26 cellular contexts compared by ENCODE assay signal in genomic region chr19:21326169-21326568, GRCh38. TPM values are rescaled to one million over a fixed set of nuclear protein-coding genes. Genes with fewer than 3 reads are reported as not detected.
DNase-seq lines count a peak whose midpoint lies in the region; ATAC-seq and TF ChIP-seq lines count a peak whose summit lies in the region.
"Had no signal": no experiment of that assay in that cellular context is flagged by ENCODE, and none has a peak within 500 bp of the region (broad histone marks: within the 10 kb centered on the region; RNA-seq: fewer than 3 reads in every experiment).

No MANE protein-coding gene starts in this region.

- H3K9me3 ChIP-seq in DND-41 (ENCODE audit: insufficient read depth, low read length, severe bottlenecking): peaks cover 12% of the 10 kb centered on the region
- H3K9me3 ChIP-seq: ascending aorta, thoracic aorta had no signal

- DNase-seq in activated T-cell treated with anti-CD3 and anti-CD28 coated beads, Interleukin-2, amount 50 U/mL, for 4 hours: no peak
- DNase-seq in activated T-cell treated with anti-CD3 and anti-CD28 coated beads, Interleukin-2, amount 50 U/mL, for 1 hour: no peak
- DNase-seq in DND-41: no peak
- DNase-seq in dorsolateral prefrontal cortex: no peak
- DNase-seq in neural crest cell (ENCODE audit: low read depth, low spot score): no peak
- no peak for DNase-seq in anterior cingulate cortex (lab: John Stamatoyannopoulos, UW)
- DNase-seq: activated CD4-positive, alpha-beta T cell treated with anti-CD3 and anti-CD28 coated beads, Interleukin-2, amount 50 U/mL, for 1 hour; activated naive CD4-positive, alpha-beta T cell; BE2C; heart left ventricle; left cardiac atrium; NCI-H1930; NCI-H2227 treated with DMSO at 0.1 percent for 48 hours; right cardiac atrium; stimulated activated CD4-positive, alpha-beta T cell treated with anti-CD3 and anti-CD28 coated beads, Interleukin-4, amount 100 ng/mL, for 1 hour; stimulated activated naive B cell treated with anti-CD40 and anti-IgM and Interleukin-4, amounts not matched to agents 10 μg/mL and 1 μg/mL and 100 μg/mL, for 72 hours had no signal

- H4K20me1 ChIP-seq in DND-41 (ENCODE audit: insufficient read depth, low read length): peaks cover 2% of the 10 kb centered on the region; the same call in 1 of the 2 replicates

- H3K4me1 ChIP-seq in DND-41 (ENCODE audit: insufficient read depth, low read length): peaks cover 36% of the 10 kb centered on the region
- H3K4me1 ChIP-seq: BE2C, HAP-1, parathyroid adenoma, SJSA1 had no signal

- H3K27me3 Mint-ChIP-seq in activated T-cell treated with anti-CD3 and anti-CD28 coated beads, Interleukin-2, amount 50 U/mL, for 4 hours (ENCODE audit: low read depth): no peaks in the 10 kb centered on the region
- H3K27me3 Mint-ChIP-seq in neural crest cell (ENCODE audit: low read depth): no peaks in the 10 kb centered on the region
- H3K27me3 Mint-ChIP-seq: central memory CD8-positive, alpha-beta T cell; stimulated activated naive B cell treated with anti-CD40 and anti-IgM and Interleukin-4, amounts not matched to agents 10 μg/mL and 1 μg/mL and 100 μg/mL, for 72 hours had no signal

- H2AFZ ChIP-seq in DND-41 (ENCODE audit: low read depth, low read length): no peak overlapping the region
- H2AFZ ChIP-seq: parathyroid adenoma had no signal

- H3K4me2 ChIP-seq in DND-41 (ENCODE audit: insufficient read depth, low read length): peak overlapping the region; percentile 32; the same call in 1 of the 2 replicates

- H3K27me3 ChIP-seq in DND-41 (ENCODE audit: insufficient read depth, low read length, poor library complexity) (no peaks in the 10 kb centered on the region), dorsolateral prefrontal cortex (no peaks in the 10 kb centered on the region)
- H3K27me3 ChIP-seq: ascending aorta, BE2C, heart left ventricle, SJSA1 had no signal

- no peak overlapping the region for H3K27ac ChIP-seq in DND-41 (ENCODE audit: low read length)
- peak overlapping the region in 30 of 59 donors; percentile 8 to 99 (median 96) for H3K27ac ChIP-seq in dorsolateral prefrontal cortex
- H3K27ac ChIP-seq: ascending aorta, epithelial cell of prostate, heart left ventricle, parathyroid adenoma, SJSA1, thoracic aorta, VCaP had no signal

- H3K27ac Mint-ChIP-seq in neural crest cell (ENCODE audit: unreplicated experiment): no peak overlapping the region

- H3K4me3 ChIP-seq in DND-41 (ENCODE audit: low read depth in 1 of 2, low read length in 2 of 2): peak overlapping the region in 1 of 2 experiments; percentile 0; a peak in 1 of 4 replicates
- H3K4me3 ChIP-seq in dorsolateral prefrontal cortex: peak overlapping the region in 14 of 59 donors; percentile 1 to 94 (median 18)
- H3K4me3 ChIP-seq: ascending aorta, HAP-1, heart left ventricle, SJSA1, thoracic aorta had no signal

- peaks cover 59% of the 10 kb centered on the region for H3K4me1 Mint-ChIP-seq in activated T-cell treated with anti-CD3 and anti-CD28 coated beads, Interleukin-2, amount 50 U/mL, for 4 hours (ENCODE audit: low read depth)
- peaks cover 58% of the 10 kb centered on the region for H3K4me1 Mint-ChIP-seq in neural crest cell

- H3K9ac ChIP-seq in DND-41 (ENCODE audit: low read depth, low read length): no peak overlapping the region
- H3K9ac ChIP-seq: parathyroid adenoma had no signal

- intact Hi-C loops in dorsolateral prefrontal cortex (cut with DNase I): no loop called here

- no peak for ATAC-seq in activated T-cell treated with anti-CD3 and anti-CD28 coated beads, Interleukin-2, amount 50 U/mL, for 4 hours
- ATAC-seq in DND-41 (ENCODE audit: insufficient read depth, low read depth) (no peak), GM19035 (IDR thresholded peaks at IDR 0.05; ENCODE audit: unreplicated experiment) (no peak), HG03108 (IDR thresholded peaks at IDR 0.05; ENCODE audit: unreplicated experiment) (no peak)
- ATAC-seq: heart left ventricle; left cardiac atrium; right cardiac atrium; stimulated activated naive B cell treated with anti-CD40 and anti-IgM and Interleukin-4, amounts not matched to agents 10 μg/mL and 1 μg/mL and 100 μg/mL, for 72 hours had no signal

- peaks cover 38% of the 10 kb centered on the region for H3K36me3 Mint-ChIP-seq in activated T-cell treated with anti-CD3 and anti-CD28 coated beads, Interleukin-2, amount 50 U/mL, for 4 hours (ENCODE audit: insufficient read depth)
- H3K36me3 Mint-ChIP-seq in neural crest cell (ENCODE audit: low read depth): peaks cover 46% of the 10 kb centered on the region

- H3K4me3 Mint-ChIP-seq in activated T-cell treated with anti-CD3 and anti-CD28 coated beads, Interleukin-2, amount 50 U/mL, for 4 hours: peak overlapping the region; percentile 40
- H3K4me3 Mint-ChIP-seq in neural crest cell: peak overlapping the region; percentile 85
- H3K4me3 Mint-ChIP-seq: central memory CD8-positive, alpha-beta T cell had no signal

- peaks cover 28% of the 10 kb centered on the region for H3K36me3 ChIP-seq in DND-41 (ENCODE audit: insufficient read depth, low read length)

- H3K9me3 Mint-ChIP-seq in activated T-cell treated with anti-CD3 and anti-CD28 coated beads, Interleukin-2, amount 50 U/mL, for 4 hours: peaks cover 5% of the 10 kb centered on the region
- peaks cover 9% of the 10 kb centered on the region for H3K9me3 Mint-ChIP-seq in neural crest cell
- H3K9me3 Mint-ChIP-seq: central memory CD8-positive, alpha-beta T cell had no signal

- H3K79me2 ChIP-seq in DND-41 (ENCODE audit: insufficient read depth, low read length): peaks cover 89% of the 10 kb centered on the region

- TF ChIP-seq CTCF in DND-41 (IDR thresholded peaks at IDR 0.05; ENCODE audit: borderline replicate concordance, extremely low read depth, low read length, poor library complexity, severe bottlenecking): no peak
- no peak for TF ChIP-seq CTCF in dorsolateral prefrontal cortex (IDR thresholded peaks at IDR 0.05 in 54 of 56, conservative IDR thresholded peaks at IDR 0.05 in 2 of 56; ENCODE audit: low read depth in 1 of 56, partially characterized antibody in 56 of 56)
- no peak for TF ChIP-seq CTCF in neural crest cell (conservative IDR thresholded peaks at IDR 0.05)

RNA-seq across cellular contexts. Expression of gene ZNF708, which starts 3.0 kb away (rescaled TPM):
- total RNA-seq in activated T-cell treated with anti-CD3 and anti-CD28 coated beads, Interleukin-2, amount 50 U/mL, for 4 hours: 10 to 100 TPM in 1 of 3 donors, 1 to 10 TPM in 2; 7.6 to 11.1 (median 7.9) TPM
- total RNA-seq in dorsolateral prefrontal cortex (100 to 1,000 TPM in 5 of 120 experiments, 10 to 100 TPM in 115; 19.1 to 168 (median 46.2) TPM), neural crest cell (22.2 and 24.6 TPM in 2 replicates)

RNA-seq across cellular contexts. Expression of gene ZNF738, which starts 32.6 kb away (rescaled TPM):
- 1 to 10 TPM; 6.9 to 9.2 (median 7.1) TPM for total RNA-seq in activated T-cell treated with anti-CD3 and anti-CD28 coated beads, Interleukin-2, amount 50 U/mL, for 4 hours
- 10 to 100 TPM in 78 of 120 experiments, 1 to 10 TPM in 42; 3.9 to 28.7 (median 11.3) TPM for total RNA-seq in dorsolateral prefrontal cortex
- total RNA-seq in neural crest cell: 71.1 and 71.4 TPM in 2 replicates
